In the genomic region with DNA sequence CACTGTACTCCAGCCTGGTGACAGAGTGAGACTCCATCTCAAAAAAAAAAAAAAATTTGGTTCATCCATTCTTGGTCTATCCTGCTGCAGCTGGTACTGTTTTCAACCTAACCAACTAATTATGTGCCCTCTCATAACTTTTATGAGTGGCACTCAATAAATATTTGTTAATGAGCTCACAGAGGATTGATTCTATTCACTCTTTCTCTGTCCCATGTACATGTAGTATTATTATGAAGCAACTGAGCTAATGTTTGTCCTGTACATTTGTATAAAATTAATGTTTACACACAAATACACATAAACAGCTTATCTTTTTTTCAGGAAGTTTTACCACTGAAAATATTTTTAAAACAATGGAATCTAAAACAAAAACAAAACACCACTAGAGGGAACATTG, we compare ENCODE assay signal across 1 cellular context.
TF ChIP-seq lines count a peak whose summit lies in the region.

No MANE protein-coding gene starts in this region.

TF ChIP-seq in GM23338, 12 proteins besides CTCF, POLR2A, EP300 and RAD21 (continued from another document):
- TF ChIP-seq, protein P1, sequence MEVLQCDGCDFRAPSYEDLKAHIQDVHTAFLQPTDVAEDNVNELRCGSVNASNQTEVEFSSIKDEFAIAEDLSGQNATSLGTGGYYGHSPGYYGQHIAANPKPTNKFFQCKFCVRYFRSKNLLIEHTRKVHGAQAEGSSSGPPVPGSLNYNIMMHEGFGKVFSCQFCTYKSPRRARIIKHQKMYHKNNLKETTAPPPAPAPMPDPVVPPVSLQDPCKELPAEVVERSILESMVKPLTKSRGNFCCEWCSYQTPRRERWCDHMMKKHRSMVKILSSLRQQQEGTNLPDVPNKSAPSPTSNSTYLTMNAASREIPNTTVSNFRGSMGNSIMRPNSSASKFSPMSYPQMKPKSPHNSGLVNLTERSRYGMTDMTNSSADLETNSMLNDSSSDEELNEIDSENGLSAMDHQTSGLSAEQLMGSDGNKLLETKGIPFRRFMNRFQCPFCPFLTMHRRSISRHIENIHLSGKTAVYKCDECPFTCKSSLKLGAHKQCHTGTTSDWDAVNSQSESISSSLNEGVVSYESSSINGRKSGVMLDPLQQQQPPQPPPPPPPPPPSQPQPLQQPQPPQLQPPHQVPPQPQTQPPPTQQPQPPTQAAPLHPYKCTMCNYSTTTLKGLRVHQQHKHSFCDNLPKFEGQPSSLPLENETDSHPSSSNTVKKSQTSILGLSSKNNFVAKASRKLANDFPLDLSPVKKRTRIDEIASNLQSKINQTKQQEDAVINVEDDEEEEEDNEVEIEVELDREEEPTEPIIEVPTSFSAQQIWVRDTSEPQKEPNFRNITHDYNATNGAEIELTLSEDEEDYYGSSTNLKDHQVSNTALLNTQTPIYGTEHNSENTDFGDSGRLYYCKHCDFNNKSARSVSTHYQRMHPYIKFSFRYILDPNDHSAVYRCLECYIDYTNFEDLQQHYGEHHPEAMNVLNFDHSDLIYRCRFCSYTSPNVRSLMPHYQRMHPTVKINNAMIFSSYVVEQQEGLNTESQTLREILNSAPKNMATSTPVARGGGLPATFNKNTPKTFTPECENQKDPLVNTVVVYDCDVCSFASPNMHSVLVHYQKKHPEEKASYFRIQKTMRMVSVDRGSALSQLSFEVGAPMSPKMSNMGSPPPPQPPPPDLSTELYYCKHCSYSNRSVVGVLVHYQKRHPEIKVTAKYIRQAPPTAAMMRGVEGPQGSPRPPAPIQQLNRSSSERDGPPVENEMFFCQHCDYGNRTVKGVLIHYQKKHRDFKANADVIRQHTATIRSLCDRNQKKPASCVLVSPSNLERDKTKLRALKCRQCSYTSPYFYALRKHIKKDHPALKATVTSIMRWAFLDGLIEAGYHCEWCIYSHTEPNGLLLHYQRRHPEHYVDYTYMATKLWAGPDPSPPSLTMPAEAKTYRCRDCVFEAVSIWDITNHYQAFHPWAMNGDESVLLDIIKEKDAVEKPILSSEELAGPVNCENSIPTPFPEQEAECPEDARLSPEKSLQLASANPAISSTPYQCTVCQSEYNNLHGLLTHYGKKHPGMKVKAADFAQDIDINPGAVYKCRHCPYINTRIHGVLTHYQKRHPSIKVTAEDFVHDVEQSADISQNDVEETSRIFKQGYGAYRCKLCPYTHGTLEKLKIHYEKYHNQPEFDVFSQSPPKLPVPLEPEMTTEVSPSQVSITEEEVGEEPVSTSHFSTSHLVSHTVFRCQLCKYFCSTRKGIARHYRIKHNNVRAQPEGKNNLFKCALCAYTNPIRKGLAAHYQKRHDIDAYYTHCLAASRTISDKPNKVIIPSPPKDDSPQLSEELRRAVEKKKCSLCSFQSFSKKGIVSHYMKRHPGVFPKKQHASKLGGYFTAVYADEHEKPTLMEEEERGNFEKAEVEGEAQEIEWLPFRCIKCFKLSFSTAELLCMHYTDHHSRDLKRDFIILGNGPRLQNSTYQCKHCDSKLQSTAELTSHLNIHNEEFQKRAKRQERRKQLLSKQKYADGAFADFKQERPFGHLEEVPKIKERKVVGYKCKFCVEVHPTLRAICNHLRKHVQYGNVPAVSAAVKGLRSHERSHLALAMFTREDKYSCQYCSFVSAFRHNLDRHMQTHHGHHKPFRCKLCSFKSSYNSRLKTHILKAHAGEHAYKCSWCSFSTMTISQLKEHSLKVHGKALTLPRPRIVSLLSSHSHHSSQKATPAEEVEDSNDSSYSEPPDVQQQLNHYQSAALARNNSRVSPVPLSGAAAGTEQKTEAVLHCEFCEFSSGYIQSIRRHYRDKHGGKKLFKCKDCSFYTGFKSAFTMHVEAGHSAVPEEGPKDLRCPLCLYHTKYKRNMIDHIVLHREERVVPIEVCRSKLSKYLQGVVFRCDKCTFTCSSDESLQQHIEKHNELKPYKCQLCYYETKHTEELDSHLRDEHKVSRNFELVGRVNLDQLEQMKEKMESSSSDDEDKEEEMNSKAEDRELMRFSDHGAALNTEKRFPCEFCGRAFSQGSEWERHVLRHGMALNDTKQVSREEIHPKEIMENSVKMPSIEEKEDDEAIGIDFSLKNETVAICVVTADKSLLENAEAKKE (CRISPR knock-in tag; IDR thresholded peaks at IDR 0.05) = no peak
- TF ChIP-seq POLR2AphosphoS5 (IDR thresholded peaks at IDR 0.05; ENCODE audit: low read depth) (no peak), EZH2phosphoT487 (IDR thresholded peaks at IDR 0.05; ENCODE audit: unreplicated experiment) (no peak), EZH2 (IDR thresholded peaks at IDR 0.05; ENCODE audit: low read depth, unreplicated experiment) (no peak), JUNB (IDR thresholded peaks at IDR 0.05; ENCODE audit: unreplicated experiment) (no peak), CREB1 (CRISPR knock-in tag; IDR thresholded peaks at IDR 0.05; ENCODE audit: low read depth) (no peak)
- TF ChIP-seq, protein P2, sequence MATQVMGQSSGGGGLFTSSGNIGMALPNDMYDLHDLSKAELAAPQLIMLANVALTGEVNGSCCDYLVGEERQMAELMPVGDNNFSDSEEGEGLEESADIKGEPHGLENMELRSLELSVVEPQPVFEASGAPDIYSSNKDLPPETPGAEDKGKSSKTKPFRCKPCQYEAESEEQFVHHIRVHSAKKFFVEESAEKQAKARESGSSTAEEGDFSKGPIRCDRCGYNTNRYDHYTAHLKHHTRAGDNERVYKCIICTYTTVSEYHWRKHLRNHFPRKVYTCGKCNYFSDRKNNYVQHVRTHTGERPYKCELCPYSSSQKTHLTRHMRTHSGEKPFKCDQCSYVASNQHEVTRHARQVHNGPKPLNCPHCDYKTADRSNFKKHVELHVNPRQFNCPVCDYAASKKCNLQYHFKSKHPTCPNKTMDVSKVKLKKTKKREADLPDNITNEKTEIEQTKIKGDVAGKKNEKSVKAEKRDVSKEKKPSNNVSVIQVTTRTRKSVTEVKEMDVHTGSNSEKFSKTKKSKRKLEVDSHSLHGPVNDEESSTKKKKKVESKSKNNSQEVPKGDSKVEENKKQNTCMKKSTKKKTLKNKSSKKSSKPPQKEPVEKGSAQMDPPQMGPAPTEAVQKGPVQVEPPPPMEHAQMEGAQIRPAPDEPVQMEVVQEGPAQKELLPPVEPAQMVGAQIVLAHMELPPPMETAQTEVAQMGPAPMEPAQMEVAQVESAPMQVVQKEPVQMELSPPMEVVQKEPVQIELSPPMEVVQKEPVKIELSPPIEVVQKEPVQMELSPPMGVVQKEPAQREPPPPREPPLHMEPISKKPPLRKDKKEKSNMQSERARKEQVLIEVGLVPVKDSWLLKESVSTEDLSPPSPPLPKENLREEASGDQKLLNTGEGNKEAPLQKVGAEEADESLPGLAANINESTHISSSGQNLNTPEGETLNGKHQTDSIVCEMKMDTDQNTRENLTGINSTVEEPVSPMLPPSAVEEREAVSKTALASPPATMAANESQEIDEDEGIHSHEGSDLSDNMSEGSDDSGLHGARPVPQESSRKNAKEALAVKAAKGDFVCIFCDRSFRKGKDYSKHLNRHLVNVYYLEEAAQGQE (IDR thresholded peaks at IDR 0.05; ENCODE audit: unreplicated experiment) = no peak
